In the genomic region with DNA sequence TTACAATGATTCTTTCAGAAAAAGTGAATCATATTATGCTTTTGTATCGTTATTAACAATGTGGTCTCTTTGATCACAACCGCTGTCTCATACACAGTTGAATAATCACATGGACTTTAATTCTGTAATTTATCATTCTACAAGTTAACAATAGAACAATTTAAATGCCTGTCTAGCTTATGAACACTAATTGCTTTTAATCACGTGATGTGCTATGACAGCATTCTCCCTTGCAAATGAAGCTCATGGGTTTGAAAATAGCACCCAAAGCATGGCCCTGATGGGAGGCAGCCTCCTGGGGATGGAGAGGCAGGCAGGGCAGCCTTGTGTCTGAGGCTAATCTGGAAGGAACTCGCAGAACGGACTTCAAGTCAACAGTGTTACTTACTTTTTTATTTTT, we compare ENCODE assay signal across 18 cellular contexts.
"Had no signal": no experiment of that assay in that cellular context is flagged by ENCODE, and none has a peak within 500 bp of the region (broad histone marks: within the 10 kb centered on the region; RNA-seq: fewer than 3 reads in every experiment).

No MANE protein-coding gene starts in this region.

- H3K27me3 Mint-ChIP-seq: dendritic cell treated with granulocyte-macrophage colony-stimulating factor and Interleukin-4, amounts not matched to agents 40 ng/mL and 50 ng/mL, for 4 days had no signal

- H3K4me3 Mint-ChIP-seq: activated CD4-positive, alpha-beta memory T cell treated with anti-CD3 and anti-CD28 coated beads, Interleukin-2, amount 10 ng/mL, durations not matched to agents 7 days and 5 days; activated naive CD4-positive, alpha-beta T cell treated with anti-CD3 and anti-CD28 coated beads, Interleukin-2, amount 10 ng/mL, durations not matched to agents 7 days and 5 days; dendritic cell treated with granulocyte-macrophage colony-stimulating factor and Interleukin-4, amounts not matched to agents 40 ng/mL and 50 ng/mL, for 4 days; naive B cell had no signal

- H3K9me3 Mint-ChIP-seq: activated CD4-positive, alpha-beta memory T cell treated with anti-CD3 and anti-CD28 coated beads, Interleukin-2, amount 10 ng/mL, durations not matched to agents 7 days and 5 days; activated naive CD4-positive, alpha-beta T cell treated with anti-CD3 and anti-CD28 coated beads, Interleukin-2, amount 10 ng/mL, durations not matched to agents 7 days and 5 days; dendritic cell treated with granulocyte-macrophage colony-stimulating factor and Interleukin-4, amounts not matched to agents 40 ng/mL and 50 ng/mL, for 4 days had no signal

- H3K27ac ChIP-seq: body of pancreas, gastrocnemius medialis, heart right ventricle, lower lobe of right lung, prostate gland, right atrium auricular region, thyroid gland had no signal

- H3K27ac Mint-ChIP-seq: activated CD4-positive, alpha-beta memory T cell treated with anti-CD3 and anti-CD28 coated beads, Interleukin-2, amount 10 ng/mL, durations not matched to agents 7 days and 5 days; activated naive CD4-positive, alpha-beta T cell treated with anti-CD3 and anti-CD28 coated beads, Interleukin-2, amount 10 ng/mL, durations not matched to agents 7 days and 5 days; dendritic cell treated with granulocyte-macrophage colony-stimulating factor and Interleukin-4, amounts not matched to agents 40 ng/mL and 50 ng/mL, for 4 days had no signal

- H3K9me3 ChIP-seq: body of pancreas, gastrocnemius medialis, heart right ventricle, lower lobe of right lung, prostate gland, right atrium auricular region, thyroid gland had no signal

- H3K36me3 ChIP-seq: gastrocnemius medialis, heart right ventricle, lower lobe of right lung, prostate gland, right atrium auricular region, thyroid gland had no signal

- H3K4me1 Mint-ChIP-seq: activated CD4-positive, alpha-beta memory T cell treated with anti-CD3 and anti-CD28 coated beads, Interleukin-2, amount 10 ng/mL, durations not matched to agents 7 days and 5 days; activated naive CD4-positive, alpha-beta T cell treated with anti-CD3 and anti-CD28 coated beads, Interleukin-2, amount 10 ng/mL, durations not matched to agents 7 days and 5 days; naive B cell had no signal

- H3K4me1 ChIP-seq: body of pancreas, gastrocnemius medialis, heart right ventricle, lower lobe of right lung, prostate gland, right atrium auricular region, thyroid gland had no signal

- H3K4me3 ChIP-seq: body of pancreas, gastrocnemius medialis, heart right ventricle, lower lobe of right lung, prostate gland, right atrium auricular region, thyroid gland had no signal

- H3K27me3 ChIP-seq: body of pancreas, gastrocnemius medialis, right atrium auricular region, thyroid gland had no signal

- DNase-seq: activated CD4-positive, alpha-beta memory T cell treated with anti-CD3 and anti-CD28 coated beads, Interleukin-2, amount 10 ng/mL, durations not matched to agents 7 days and 5 days; activated CD4-positive, alpha-beta T cell treated with anti-CD3 and anti-CD28 coated beads for 48 hours; activated effector memory CD4-positive, alpha-beta T cell treated with anti-CD3 and anti-CD28 coated beads, Interleukin-2, amount 50 U/mL, for 16 hours; activated naive CD4-positive, alpha-beta T cell treated with anti-CD3 and anti-CD28 coated beads, Interleukin-2, amount 10 ng/mL, durations not matched to agents 7 days and 5 days; activated T-cell treated with anti-CD3 and anti-CD28 coated beads for 4 hours; body of pancreas; effector CD8-positive, alpha-beta T cell; gastrocnemius medialis; heart right ventricle; kidney; lower lobe of right lung; naive B cell; stimulated activated CD4-positive, alpha-beta T cell treated with anti-CD3 and anti-CD28 coated beads, Interleukin-4, amount 100 ng/mL, for 24 hours; stimulated activated naive CD8-positive, alpha-beta T cell treated with anti-CD3 and anti-CD28 coated beads, Interleukin-15, Interleukin-2, amounts not matched to agents 100 U/mL and 50 U/mL, for 24 hours; thyroid gland had no signal

- H3K36me3 Mint-ChIP-seq: activated naive CD4-positive, alpha-beta T cell treated with anti-CD3 and anti-CD28 coated beads, Interleukin-2, amount 10 ng/mL, durations not matched to agents 7 days and 5 days; naive B cell had no signal
